ENCODE assay signal across 20 cellular contexts in the genomic region with DNA sequence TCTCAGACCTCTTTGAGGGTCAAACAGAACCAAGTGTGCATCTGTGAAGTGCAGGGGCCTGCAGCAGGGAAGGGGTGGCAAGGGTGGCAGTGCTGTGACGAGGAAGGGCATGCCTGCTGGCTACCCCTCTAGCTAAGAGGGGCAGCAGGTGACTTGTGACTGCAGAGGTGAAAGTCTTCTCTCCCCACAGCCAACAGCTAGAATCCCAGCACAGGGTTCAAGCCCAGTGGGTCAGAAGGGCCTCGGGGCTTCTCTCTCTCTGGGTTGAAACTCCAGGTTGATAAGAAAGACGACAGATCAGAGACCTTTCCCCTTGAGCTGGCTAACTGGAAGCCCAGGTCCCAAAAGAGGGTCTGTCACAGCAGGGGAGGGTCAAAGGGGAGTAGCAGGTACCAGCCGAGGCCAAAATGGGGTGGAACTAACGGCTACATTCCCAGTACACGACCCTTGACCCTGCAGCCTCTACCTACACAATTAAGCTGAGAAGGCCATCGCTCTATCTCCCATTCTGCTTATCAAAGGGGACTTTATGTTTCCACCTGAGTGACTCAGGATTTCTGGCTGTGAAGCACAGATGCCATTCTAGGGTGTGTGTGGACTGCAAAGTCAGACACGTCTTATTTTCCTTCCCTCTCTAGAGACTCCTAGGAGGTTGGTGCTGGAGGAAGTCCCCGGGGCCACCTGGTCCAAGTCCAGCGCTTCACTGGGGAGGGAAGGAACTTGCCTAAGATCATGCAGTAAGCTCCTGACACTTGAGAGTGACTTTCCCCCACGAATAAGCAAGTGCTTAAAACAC. TPM values are rescaled to one million over a fixed set of nuclear protein-coding genes. Genes with fewer than 3 reads are reported as not detected.
A peak's percentile ranks its signal among the peaks of the same experiment; 100 is the strongest.
DNase-seq lines count a peak whose midpoint lies in the region; ATAC-seq, FAIRE-seq and TF ChIP-seq lines count a peak whose summit lies in the region.
"Had no signal": no experiment of that assay in that cellular context is flagged by ENCODE, and none has a peak within 500 bp of the region (broad histone marks: within the 10 kb centered on the region; RNA-seq: fewer than 3 reads in every experiment).

No MANE protein-coding gene starts in this region.

- H3K27ac ChIP-seq in VCaP (peak overlapping the region; percentile 94), kidney (ENCODE audit: low read depth in 2 of 2, low read length in 2 of 2) (no peak overlapping the region), transverse colon (peak overlapping the region in 3 of 4 donors; percentile 35 to 61 (median 60))
- H3K27ac ChIP-seq: C4-2B, suprapubic skin had no signal

- H3K4me3 ChIP-seq in kidney (ENCODE audit: low read length in 2 of 2) (no peak overlapping the region), transverse colon (no peak overlapping the region)
- H3K4me3 ChIP-seq: suprapubic skin had no signal

- H3K9me3 ChIP-seq in kidney (ENCODE audit: control insufficient read depth in 1 of 2, low read length in 2 of 2) (no peaks in the 10 kb centered on the region), transverse colon (no peaks in the 10 kb centered on the region)
- H3K9me3 ChIP-seq: suprapubic skin had no signal

- no peaks in the 10 kb centered on the region for H3K27me3 ChIP-seq in transverse colon
- H3K27me3 ChIP-seq: suprapubic skin had no signal

- no peak for TF ChIP-seq POLR2A in transverse colon (IDR thresholded peaks at IDR 0.05)

- 63% methylated on average over 11 of the region's 11 CpGs; no CpG with 5 or more reads in 1 of the 2 donors for WGBS in transverse colon (ENCODE audit: low coverage in 1 of 2), 2 donors

- DNase-seq in HuH-7.5 (ENCODE audit: low spot score) (peak; percentile 54), kidney (peak; percentile 84), transverse colon (peak; percentile 77), putamen (ENCODE audit: low spot score) (no peak), NCI-H2081 (lab: John Stamatoyannopoulos, UW) (no peak)
- DNase-seq: activated CD4-positive, alpha-beta T cell treated with anti-CD3 and anti-CD28 coated beads for 36 hours; activated naive CD8-positive, alpha-beta T cell treated with anti-CD3 and anti-CD28 coated beads for 36 hours; activated T-cell treated with anti-CD3 and anti-CD28 coated beads for 4 hours; central memory CD4-positive, alpha-beta T cell; foreskin fibroblast; NCI-H1048; NCI-H2171 treated with DMSO at 0.1 percent for 48 hours; NK-92 treated with Interleukin-12 subunit alpha and Interleukin-12 subunit beta, amount 100 ng/mL, for 24 hours; SHP77 treated with DMSO at 0.1 percent for 48 hours; stimulated activated CD4-positive, alpha-beta T cell treated with anti-CD3 and anti-CD28 coated beads, Interleukin-2, amount 100 ng/mL, for 24 hours had no signal

- TF ChIP-seq EP300 in transverse colon (IDR thresholded peaks at IDR 0.05; ENCODE audit: low read depth), result peak; percentile 48

- no peak for FAIRE-seq in kidney (lab: Jason Lieb, UNC)

- H3K36me3 ChIP-seq in kidney (ENCODE audit: control insufficient read depth in 1 of 2, insufficient read depth in 2 of 2, low read length in 2 of 2) (peaks cover 4 to 9% of the 10 kb centered on the region in 2 donors), transverse colon (peaks cover 0 to 4% (median 0%) of the 10 kb centered on the region in 4 donors)

- H3K9ac ChIP-seq in kidney (ENCODE audit: low read length in 2 of 2), result no peak overlapping the region

- intact Hi-C loops in kidney (cut with DNase I), result no loop called here
- intact Hi-C loops in transverse colon (cut with DNase I; ENCODE audit: low total_unique reads), result no loop called here

- no peak for ATAC-seq in HG02970 (IDR thresholded peaks at IDR 0.05; ENCODE audit: low FRiP score, unreplicated experiment)
- ATAC-seq: activated CD4-positive, alpha-beta T cell treated with anti-CD3 and anti-CD28 coated beads for 36 hours; sciatic nerve had no signal

- peaks cover 0 to 4% of the 10 kb centered on the region in 2 donors for H3K4me1 ChIP-seq in kidney (ENCODE audit: control insufficient read depth in 1 of 2, insufficient read depth in 1 of 2, low read depth in 1 of 2, low read length in 2 of 2)
- H3K4me1 ChIP-seq in transverse colon, result peaks cover 0 to 13% (median 5%) of the 10 kb centered on the region in 4 donors

- in situ Hi-C loops in transverse colon (cut with MboI; ENCODE audit: low pct_ligation_motif_present in 1 of 4, low pct_unique_long_range_greater_than_20kb in 1 of 4, low sequenced_read_pairs in 3 of 4), result loop anchor here in 1 of 4 donors (25.0 kb wide), 1 partner anchor 469 kb away; no protein-coding TSS in a partner anchor

- TF ChIP-seq CTCF in VCaP (conservative IDR thresholded peaks at IDR 0.05) (no peak), kidney (IDR thresholded peaks at IDR 0.05; ENCODE audit: borderline replicate concordance, extremely low read depth, insufficient read depth) (no peak), transverse colon (IDR thresholded peaks at IDR 0.05) (no peak)

RNA-seq across cellular contexts. Expression of a gene that starts 14.6 kb away (rescaled TPM):
- 31.8 TPM for total RNA-seq in kidney
- 22.0 TPM for polyA plus RNA-seq in kidney (ENCODE audit: insufficient read depth, low read depth, low replicate concordance)
- total RNA-seq in transverse colon, result 10 to 100 TPM; 18.3 to 35.9 (median 29.3) TPM

RNA-seq across cellular contexts. Expression of a gene that starts 25.7 kb away (rescaled TPM):
- total RNA-seq in kidney, result 10.8 TPM
- polyA plus RNA-seq in kidney (ENCODE audit: insufficient read depth, low read depth, low replicate concordance), result 3.6 TPM
- total RNA-seq in transverse colon, result 100 to 1,000 TPM in 3 of 4 donors, 10 to 100 TPM in 1; 79.7 to 174 (median 120) TPM

Comparison
In these comparisons a context has a peak if more than half of its experiments do, and no peak if none do; other contexts are left out.
1. DNase-seq: peak in HuH-7.5 (single experiment), kidney (single experiment) and transverse colon (single experiment); none in putamen (single experiment) and NCI-H2081 (0 of 2).
2. H3K27ac ChIP-seq: peak in VCaP (single experiment) and transverse colon (3 of 4); none in kidney (0 of 2).